ENCODE assay signal across 10 cellular contexts in genomic region chr2:20577495-20578235, GRCh38.
A peak's percentile ranks its signal among the peaks of the same experiment; 100 is the strongest.
DNase-seq lines count a peak whose midpoint lies in the region; ATAC-seq, FAIRE-seq and TF ChIP-seq lines count a peak whose summit lies in the region.
"Had no signal": no experiment of that assay in that cellular context is flagged by ENCODE, and none has a peak within 500 bp of the region (broad histone marks: within the 10 kb centered on the region; RNA-seq: fewer than 3 reads in every experiment).

No MANE protein-coding gene starts in this region.

- no peaks in the 10 kb centered on the region for H3K27me3 Mint-ChIP-seq in stimulated activated naive CD8-positive, alpha-beta T cell treated with anti-CD3 and anti-CD28 coated beads, Interleukin-15, Interleukin-2, amounts not matched to agents 100 ng/mL and 50 ng/mL, for 24 hours
- H3K27me3 Mint-ChIP-seq in activated naive CD8-positive, alpha-beta T cell treated with anti-CD3 and anti-CD28 coated beads for 36 hours = no peaks in the 10 kb centered on the region

- H4K20me1 ChIP-seq in keratinocyte (ENCODE audit: control insufficient read depth, extremely low read depth, insufficient read depth, low read length) = no peaks in the 10 kb centered on the region

- peak; percentile 94 for FAIRE-seq in keratinocyte (lab: Jason Lieb, UNC)
- FAIRE-seq: colon had no signal

- DNase-seq in stimulated activated naive CD8-positive, alpha-beta T cell treated with anti-CD3 and anti-CD28 coated beads, Interleukin-15, Interleukin-2, amounts not matched to agents 100 U/mL and 50 U/mL, for 24 hours = no peak
- DNase-seq in activated naive CD8-positive, alpha-beta T cell treated with anti-CD3 and anti-CD28 coated beads for 36 hours = no peak
- peak; percentile 100 for DNase-seq in keratinocyte (ENCODE audit: low read depth, low spot score)
- no peak for DNase-seq in ecto neural progenitor cell (ENCODE audit: low spot score)
- no peak for DNase-seq in stimulated activated CD4-positive, alpha-beta T cell treated with anti-CD3 and anti-CD28 coated beads, Interleukin-4, amount 100 ng/mL, for 1 hour
- DNase-seq: NCI-H2171 had no signal

- ATAC-seq in stimulated activated naive CD8-positive, alpha-beta T cell treated with anti-CD3 and anti-CD28 coated beads, Interleukin-15, Interleukin-2, amounts not matched to agents 100 U/mL and 50 U/mL, for 24 hours = no peak
- ATAC-seq in GM21825 (IDR thresholded peaks at IDR 0.05; ENCODE audit: unreplicated experiment) (no peak), HG02678 (IDR thresholded peaks at IDR 0.05; ENCODE audit: unreplicated experiment) (no peak)

- H3K79me2 ChIP-seq in keratinocyte (ENCODE audit: control insufficient read depth, insufficient read depth, low read length) = no peaks in the 10 kb centered on the region

- peak overlapping the region; percentile 55 for H2AFZ ChIP-seq in keratinocyte (ENCODE audit: control insufficient read depth, low read length)

- no peaks in the 10 kb centered on the region for H3K9me3 Mint-ChIP-seq in stimulated activated naive CD8-positive, alpha-beta T cell treated with anti-CD3 and anti-CD28 coated beads, Interleukin-15, Interleukin-2, amounts not matched to agents 100 ng/mL and 50 ng/mL, for 24 hours
- no peaks in the 10 kb centered on the region for H3K9me3 Mint-ChIP-seq in activated naive CD8-positive, alpha-beta T cell treated with anti-CD3 and anti-CD28 coated beads for 36 hours

- peak overlapping the region; percentile 86 for H3K27ac Mint-ChIP-seq in stimulated activated naive CD8-positive, alpha-beta T cell treated with anti-CD3 and anti-CD28 coated beads, Interleukin-15, Interleukin-2, amounts not matched to agents 100 ng/mL and 50 ng/mL, for 24 hours
- peak overlapping the region; percentile 89 for H3K27ac Mint-ChIP-seq in activated naive CD8-positive, alpha-beta T cell treated with anti-CD3 and anti-CD28 coated beads for 36 hours

- no peaks in the 10 kb centered on the region for H3K9me3 ChIP-seq in keratinocyte (ENCODE audit: control insufficient read depth, low read depth, low read length)

- no peaks in the 10 kb centered on the region for H3K36me3 ChIP-seq in keratinocyte (ENCODE audit: control insufficient read depth in 2 of 2, extremely low read depth in 1 of 2, insufficient read depth in 2 of 2, low read length in 2 of 2)

- TF ChIP-seq CTCF in keratinocyte (optimal IDR thresholded peaks at IDR 0.05 in 1 of 3, IDR thresholded peaks at IDR 0.05 in 1 of 3, conservative IDR thresholded peaks at IDR 0.05 in 1 of 3; ENCODE audit: extremely low read depth in 1 of 3, insufficient read depth in 2 of 3, low read length in 3 of 3) = no peak

- H3K36me3 Mint-ChIP-seq in stimulated activated naive CD8-positive, alpha-beta T cell treated with anti-CD3 and anti-CD28 coated beads, Interleukin-15, Interleukin-2, amounts not matched to agents 100 ng/mL and 50 ng/mL, for 24 hours (ENCODE audit: low read depth) = no peaks in the 10 kb centered on the region
- H3K36me3 Mint-ChIP-seq in activated naive CD8-positive, alpha-beta T cell treated with anti-CD3 and anti-CD28 coated beads for 36 hours = peaks cover 4% of the 10 kb centered on the region

- dilution Hi-C loops in keratinocyte (cut with MboI; ENCODE audit: extremely low pct_ligation_motif_present, low sequenced_read_pairs) = no loop called here

- no peaks in the 10 kb centered on the region for H3K27me3 ChIP-seq in keratinocyte (ENCODE audit: control insufficient read depth, extremely low read depth, insufficient read depth, low read length)

- H3K4me1 Mint-ChIP-seq in stimulated activated naive CD8-positive, alpha-beta T cell treated with anti-CD3 and anti-CD28 coated beads, Interleukin-15, Interleukin-2, amounts not matched to agents 100 ng/mL and 50 ng/mL, for 24 hours (ENCODE audit: low read depth) = peaks cover 35% of the 10 kb centered on the region
- peaks cover 12% of the 10 kb centered on the region for H3K4me1 Mint-ChIP-seq in activated naive CD8-positive, alpha-beta T cell treated with anti-CD3 and anti-CD28 coated beads for 36 hours

- peak overlapping the region; percentile 72 for H3K9ac ChIP-seq in keratinocyte (ENCODE audit: control insufficient read depth, extremely low read depth, insufficient read depth, low read length)

- peaks cover 34% of the 10 kb centered on the region for H3K4me1 ChIP-seq in keratinocyte (ENCODE audit: control insufficient read depth, extremely low read depth, insufficient read depth, low read length)

- no peak overlapping the region for H3K4me3 Mint-ChIP-seq in stimulated activated naive CD8-positive, alpha-beta T cell treated with anti-CD3 and anti-CD28 coated beads, Interleukin-15, Interleukin-2, amounts not matched to agents 100 ng/mL and 50 ng/mL, for 24 hours
- no peak overlapping the region for H3K4me3 Mint-ChIP-seq in activated naive CD8-positive, alpha-beta T cell treated with anti-CD3 and anti-CD28 coated beads for 36 hours

- H3K27ac ChIP-seq in keratinocyte (ENCODE audit: control insufficient read depth, insufficient read depth, low read length) = peak overlapping the region; percentile 98

- no peaks in the 10 kb centered on the region for H3K9me1 ChIP-seq in keratinocyte (ENCODE audit: control insufficient read depth, extremely low read depth, insufficient read depth, low read length)

- no peak overlapping the region for H3K4me3 ChIP-seq in keratinocyte (ENCODE audit: control insufficient read depth in 2 of 3, extremely low read depth in 1 of 3, insufficient read depth in 2 of 3, low read depth in 1 of 3, low read length in 3 of 3)

- peak overlapping the region; percentile 72 for H3K4me2 ChIP-seq in keratinocyte (ENCODE audit: control insufficient read depth, extremely low read depth, insufficient read depth, low read depth, low read length)
